29 cellular contexts compared by ENCODE assay signal in genomic region chr5:88606173-88606572, GRCh38.
"Had no signal": no experiment of that assay in that cellular context is flagged by ENCODE, and none has a peak within 500 bp of the region (broad histone marks: within the 10 kb centered on the region; RNA-seq: fewer than 3 reads in every experiment).

No MANE protein-coding gene starts in this region.

- H3K27ac Mint-ChIP-seq: stimulated activated effector memory CD8-positive, alpha-beta T cell treated with anti-CD3 and anti-CD28 coated beads, Interleukin-12 subunit alpha, Interleukin-12 subunit beta, amount 100 ng/mL, for 72 hours; stimulated activated memory B cell treated with anti-CD40 and anti-IgM and Interleukin-4, amounts not matched to agents 10 μg/mL and 1 μg/mL and 100 μg/mL, for 72 hours; stimulated activated naive B cell treated with anti-CD40 and anti-IgM and Interleukin-4, amounts not matched to agents 10 μg/mL and 1 μg/mL and 100 μg/mL, for 72 hours; stimulated activated naive CD8-positive, alpha-beta T cell treated with anti-CD3 and anti-CD28 coated beads, Interleukin-15, amount 100 ng/mL, for 72 hours; stimulated activated naive CD8-positive, alpha-beta T cell treated with anti-CD3 and anti-CD28 coated beads, Interleukin-15, Interleukin-2, amounts not matched to agents 100 ng/mL and 50 ng/mL, for 24 hours; type B pancreatic cell had no signal

- H3K4me3 Mint-ChIP-seq: stimulated activated effector memory CD8-positive, alpha-beta T cell treated with anti-CD3 and anti-CD28 coated beads, Interleukin-12 subunit alpha, Interleukin-12 subunit beta, amount 100 ng/mL, for 72 hours; stimulated activated memory B cell treated with anti-CD40 and anti-IgM and Interleukin-4, amounts not matched to agents 10 μg/mL and 1 μg/mL and 100 μg/mL, for 72 hours; stimulated activated naive B cell treated with anti-CD40 and anti-IgM and Interleukin-4, amounts not matched to agents 10 μg/mL and 1 μg/mL and 100 μg/mL, for 72 hours; stimulated activated naive CD8-positive, alpha-beta T cell treated with anti-CD3 and anti-CD28 coated beads, Interleukin-15, amount 100 ng/mL, for 72 hours; stimulated activated naive CD8-positive, alpha-beta T cell treated with anti-CD3 and anti-CD28 coated beads, Interleukin-15, Interleukin-2, amounts not matched to agents 100 ng/mL and 50 ng/mL, for 24 hours; type B pancreatic cell had no signal

- DNase-seq: stimulated activated CD4-positive, alpha-beta T cell treated with anti-CD3 and anti-CD28 coated beads, Interleukin-2, amount 100 ng/mL, for 48 hours; stimulated activated CD4-positive, alpha-beta T cell treated with anti-CD3 and anti-CD28 coated beads, Interleukin-4, amount 100 ng/mL, for 1 hour; stimulated activated CD4-positive, alpha-beta T cell treated with anti-CD3 and anti-CD28 coated beads, Interleukin-4, amount 100 ng/mL, for 24 hours; stimulated activated CD4-positive, alpha-beta T cell treated with anti-CD3 and anti-CD28 coated beads, Interleukin-4, amount 100 ng/mL, for 4 hours; stimulated activated CD8-positive, alpha-beta memory T cell treated with anti-CD3 and anti-CD28 coated beads, Interleukin-4, amount 100 ng/mL, for 48 hours; stimulated activated naive B cell treated with anti-CD40 and anti-IgM and Interleukin-4, amounts not matched to agents 10 μg/mL and 1 μg/mL and 100 μg/mL, for 72 hours; stimulated activated naive CD4-positive, alpha-beta T cell; stimulated activated naive CD4-positive, alpha-beta T cell treated with Interleukin-2 at 50 U/mL for 16 hours; stimulated activated naive CD8-positive, alpha-beta T cell treated with anti-CD3 and anti-CD28 coated beads, Interleukin-15, amount 100 ng/mL, for 72 hours; stimulated activated naive CD8-positive, alpha-beta T cell treated with anti-CD3 and anti-CD28 coated beads, Interleukin-15, Interleukin-2, amounts not matched to agents 100 U/mL and 50 U/mL, for 24 hours; stomach; substantia nigra; testis; thyroid gland; tibial artery; transverse colon; trophoblast cell; upper lobe of left lung; upper lobe of right lung; uterus had no signal

- FAIRE-seq: urothelium cell line had no signal

- H3K27me3 Mint-ChIP-seq: type B pancreatic cell had no signal

- ATAC-seq: stimulated activated effector memory CD8-positive, alpha-beta T cell treated with anti-CD3 and anti-CD28 coated beads, Interleukin-12 subunit alpha, Interleukin-12 subunit beta, amount 100 ng/mL, for 72 hours; stimulated activated memory B cell treated with anti-CD40 and anti-IgM and Interleukin-4, amounts not matched to agents 10 μg/mL and 1 μg/mL and 100 μg/mL, for 72 hours; stimulated activated naive B cell treated with anti-CD40 and anti-IgM and Interleukin-4, amounts not matched to agents 10 μg/mL and 1 μg/mL and 100 μg/mL, for 72 hours; stimulated activated naive CD8-positive, alpha-beta T cell treated with anti-CD3 and anti-CD28 coated beads, Interleukin-15, amount 100 ng/mL, for 72 hours; stimulated activated naive CD8-positive, alpha-beta T cell treated with anti-CD3 and anti-CD28 coated beads, Interleukin-15, Interleukin-2, amounts not matched to agents 100 U/mL and 50 U/mL, for 24 hours; upper lobe of right lung had no signal

- H3K36me3 Mint-ChIP-seq: stimulated activated effector memory CD8-positive, alpha-beta T cell treated with anti-CD3 and anti-CD28 coated beads, Interleukin-12 subunit alpha, Interleukin-12 subunit beta, amount 100 ng/mL, for 72 hours; stimulated activated memory B cell treated with anti-CD40 and anti-IgM and Interleukin-4, amounts not matched to agents 10 μg/mL and 1 μg/mL and 100 μg/mL, for 72 hours; type B pancreatic cell had no signal

- H3K4me1 ChIP-seq: stomach, suprapubic skin, testis, thyroid gland, tibial artery, tibial nerve, transverse colon, upper lobe of left lung, upper lobe of right lung, uterus, vagina had no signal

- H3K4me3 ChIP-seq: stomach, suprapubic skin, testis, thoracic aorta, thyroid gland, tibial artery, tibial nerve, transverse colon, upper lobe of left lung, upper lobe of right lung, uterus, vagina had no signal

- H3K9me3 Mint-ChIP-seq: stimulated activated effector memory CD8-positive, alpha-beta T cell treated with anti-CD3 and anti-CD28 coated beads, Interleukin-12 subunit alpha, Interleukin-12 subunit beta, amount 100 ng/mL, for 72 hours; stimulated activated naive CD8-positive, alpha-beta T cell treated with anti-CD3 and anti-CD28 coated beads, Interleukin-15, amount 100 ng/mL, for 72 hours; stimulated activated naive CD8-positive, alpha-beta T cell treated with anti-CD3 and anti-CD28 coated beads, Interleukin-15, Interleukin-2, amounts not matched to agents 100 ng/mL and 50 ng/mL, for 24 hours; type B pancreatic cell had no signal

- H3K4me1 Mint-ChIP-seq: stimulated activated effector memory CD8-positive, alpha-beta T cell treated with anti-CD3 and anti-CD28 coated beads, Interleukin-12 subunit alpha, Interleukin-12 subunit beta, amount 100 ng/mL, for 72 hours; stimulated activated memory B cell treated with anti-CD40 and anti-IgM and Interleukin-4, amounts not matched to agents 10 μg/mL and 1 μg/mL and 100 μg/mL, for 72 hours; stimulated activated naive B cell treated with anti-CD40 and anti-IgM and Interleukin-4, amounts not matched to agents 10 μg/mL and 1 μg/mL and 100 μg/mL, for 72 hours; stimulated activated naive CD8-positive, alpha-beta T cell treated with anti-CD3 and anti-CD28 coated beads, Interleukin-15, amount 100 ng/mL, for 72 hours had no signal

- H3K36me3 ChIP-seq: stomach, suprapubic skin, thoracic aorta, thyroid gland, tibial artery, tibial nerve, transverse colon, upper lobe of left lung, upper lobe of right lung, uterus, vagina had no signal

- H3K27ac ChIP-seq: stomach, suprapubic skin, testis, thoracic aorta, thyroid gland, tibial artery, tibial nerve, transverse colon, upper lobe of left lung, upper lobe of right lung, uterus, vagina had no signal

- H3K9me3 ChIP-seq: testis, thoracic aorta, thyroid gland, transverse colon, upper lobe of left lung, upper lobe of right lung, uterus, vagina had no signal

- H3K27me3 ChIP-seq: stomach, suprapubic skin, testis, thyroid gland, tibial artery, tibial nerve, transverse colon, upper lobe of left lung, upper lobe of right lung, uterus, vagina had no signal
